In the genomic region with DNA sequence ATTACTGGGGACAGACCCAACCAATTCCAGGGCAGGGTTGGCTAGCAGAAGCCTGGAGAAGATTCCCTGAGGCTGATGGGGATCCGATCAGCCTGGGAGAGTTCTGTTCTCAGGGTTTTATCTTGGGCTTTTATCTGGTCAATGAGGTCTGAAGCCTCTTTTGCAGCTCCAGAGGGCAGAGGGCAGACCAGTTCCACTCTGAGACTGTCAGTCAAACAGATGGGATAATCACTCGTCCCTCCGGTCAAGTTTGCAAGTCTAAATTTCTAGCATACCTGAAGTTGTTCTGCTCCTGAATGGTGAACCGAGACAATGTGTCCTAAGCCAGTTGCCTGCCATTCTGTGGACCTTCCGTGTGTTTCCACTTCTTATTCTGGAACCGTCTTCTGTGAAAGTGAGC, we compare ENCODE assay signal across 29 cellular contexts. TPM values are rescaled to one million over a fixed set of nuclear protein-coding genes. Genes with fewer than 3 reads are reported as not detected.
"Had no signal": no experiment of that assay in that cellular context is flagged by ENCODE, and none has a peak within 500 bp of the region (broad histone marks: within the 10 kb centered on the region; RNA-seq: fewer than 3 reads in every experiment).

No MANE protein-coding gene starts in this region.

- H3K36me3 ChIP-seq: esophagus squamous epithelium, heart right ventricle, ovary, spleen, stomach, thyroid gland had no signal

- H3K4me1 Mint-ChIP-seq: memory B cell; natural killer cell; stimulated activated naive B cell treated with anti-CD40 and anti-IgM and Interleukin-4, amounts not matched to agents 10 μg/mL and 1 μg/mL and 100 μg/mL, for 72 hours had no signal

- H3K27ac ChIP-seq: coronary artery, esophagus squamous epithelium, heart right ventricle, ovary, psoas muscle, skin epidermis, spleen, stomach, thyroid gland had no signal

- H3K27me3 ChIP-seq: ovary, thyroid gland had no signal

- H3K4me1 ChIP-seq: esophagus squamous epithelium, heart right ventricle, spleen, stomach, thyroid gland had no signal

- ATAC-seq: heart right ventricle; natural killer cell; psoas muscle; right cardiac atrium; stimulated activated naive B cell treated with anti-CD40 and anti-IgM and Interleukin-4, amounts not matched to agents 10 μg/mL and 1 μg/mL and 100 μg/mL, for 72 hours had no signal

- DNase-seq: dermis blood vessel endothelial cell; effector memory CD4-positive, alpha-beta T cell; erythroblast; esophagus squamous epithelium; foreskin melanocyte; glutamatergic neuron; heart right ventricle; hippocampal formation; natural killer cell; ovary; psoas muscle; right cardiac atrium; spleen; stimulated activated CD4-positive, alpha-beta T cell treated with anti-CD3 and anti-CD28 coated beads, Interleukin-4, amount 100 ng/mL, for 4 hours; stimulated activated naive B cell treated with anti-CD40 and anti-IgM and Interleukin-4, amounts not matched to agents 10 μg/mL and 1 μg/mL and 100 μg/mL, for 72 hours; stomach; thyroid gland had no signal

- H3K4me3 Mint-ChIP-seq: memory B cell; natural killer cell; stimulated activated naive B cell treated with anti-CD40 and anti-IgM and Interleukin-4, amounts not matched to agents 10 μg/mL and 1 μg/mL and 100 μg/mL, for 72 hours; type B pancreatic cell had no signal

- H3K36me3 Mint-ChIP-seq: memory B cell; natural killer cell; stimulated activated naive B cell treated with anti-CD40 and anti-IgM and Interleukin-4, amounts not matched to agents 10 μg/mL and 1 μg/mL and 100 μg/mL, for 72 hours; type B pancreatic cell had no signal

- H3K4me3 ChIP-seq: coronary artery, esophagus squamous epithelium, heart right ventricle, lung, ovary, psoas muscle, skin epidermis, spleen, stomach, thyroid gland had no signal

- H3K9me3 Mint-ChIP-seq: memory B cell; natural killer cell; stimulated activated naive B cell treated with anti-CD40 and anti-IgM and Interleukin-4, amounts not matched to agents 10 μg/mL and 1 μg/mL and 100 μg/mL, for 72 hours; type B pancreatic cell had no signal

- H3K9me3 ChIP-seq: esophagus squamous epithelium, heart right ventricle, ovary, psoas muscle, spleen, stomach, thyroid gland had no signal

- H3K27ac Mint-ChIP-seq: memory B cell; natural killer cell; stimulated activated naive B cell treated with anti-CD40 and anti-IgM and Interleukin-4, amounts not matched to agents 10 μg/mL and 1 μg/mL and 100 μg/mL, for 72 hours; type B pancreatic cell had no signal

RNA-seq across cellular contexts. Expression of gene MAS1, which starts 3.0 kb away (rescaled TPM):
- total RNA-seq: dermis blood vessel endothelial cell, esophagus squamous epithelium, natural killer cell, occipital lobe, psoas muscle, renal cortical epithelial cell, spleen, subcutaneous adipose tissue, thyroid gland had no signal
- polyA plus RNA-seq: heart right ventricle, keratinocyte, liver, neural cell, psoas muscle, urinary bladder had no signal
